In genomic region chr17:75697651-75698291, GRCh38 we compare ENCODE assay signal across 1 cellular context.
A peak's percentile ranks its signal among the peaks of the same experiment; 100 is the strongest.
TF ChIP-seq lines count a peak whose summit lies in the region.

No MANE protein-coding gene starts in this region.

TF ChIP-seq in HepG2, 621 proteins besides CTCF, POLR2A, EP300 and RAD21 (continued from another document):
- 0 out of 2 replicates have a peak, but pooled peaks have one; percentile 67 for TF ChIP-seq ZNF567 (CRISPR knock-in tag; IDR thresholded peaks at IDR 0.05; ENCODE audit: borderline replicate concordance)
- no peak for TF ChIP-seq SOX13 (IDR thresholded peaks at IDR 0.05)
- TF ChIP-seq SOX13 (CRISPR knock-in tag; conservative IDR thresholded peaks at IDR 0.05 in 1 of 2, IDR thresholded peaks at IDR 0.05 in 1 of 2): peak in 1 of 2 experiments; percentile 46; a peak in 1 of 4 replicates
- TF ChIP-seq ZNF432 (CRISPR knock-in tag; IDR thresholded peaks at IDR 0.05; ENCODE audit: borderline replicate concordance): no peak
- TF ChIP-seq ZNF737 (CRISPR knock-in tag; IDR thresholded peaks at IDR 0.05; ENCODE audit: borderline replicate concordance): no peak
- TF ChIP-seq, protein P1, sequence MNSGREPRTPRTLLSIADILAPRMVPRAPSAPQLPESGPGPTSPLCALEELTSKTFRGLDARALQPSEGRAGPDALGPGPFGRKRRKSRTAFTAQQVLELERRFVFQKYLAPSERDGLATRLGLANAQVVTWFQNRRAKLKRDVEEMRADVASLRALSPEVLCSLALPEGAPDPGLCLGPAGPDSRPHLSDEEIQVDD (CRISPR knock-in tag; IDR thresholded peaks at IDR 0.05; ENCODE audit: borderline replicate concordance): no peak
- TF ChIP-seq ZNF768 (CRISPR knock-in tag; IDR thresholded peaks at IDR 0.05): peak; percentile 55; the same call in 1 of the 2 replicates
- TF ChIP-seq MZF1 (CRISPR knock-in tag; IDR thresholded peaks at IDR 0.05; ENCODE audit: borderline replicate concordance): no peak
- TF ChIP-seq SIX4 (CRISPR knock-in tag; IDR thresholded peaks at IDR 0.05): 0 out of 2 replicates have a peak, but pooled peaks have one; percentile 34
- no peak for TF ChIP-seq CHCHD3 (CRISPR knock-in tag; IDR thresholded peaks at IDR 0.05)
- no peak for TF ChIP-seq NR2C2 (CRISPR knock-in tag; IDR thresholded peaks at IDR 0.05; ENCODE audit: borderline replicate concordance)
- no peak for TF ChIP-seq TERF1 (CRISPR knock-in tag; IDR thresholded peaks at IDR 0.05)
- TF ChIP-seq ATF2 (CRISPR knock-in tag; IDR thresholded peaks at IDR 0.05): 0 out of 2 replicates have a peak, but pooled peaks have one; percentile 41
- TF ChIP-seq PLRG1 (conservative IDR thresholded peaks at IDR 0.05): no peak
- 0 out of 2 replicates have a peak, but pooled peaks have one; percentile 42 for TF ChIP-seq MYNN (CRISPR knock-in tag; IDR thresholded peaks at IDR 0.05; ENCODE audit: low read depth)
- no peak for TF ChIP-seq ZNF75D (CRISPR knock-in tag; IDR thresholded peaks at IDR 0.05; ENCODE audit: borderline replicate concordance)
- TF ChIP-seq JUND (CRISPR knock-in tag; IDR thresholded peaks at IDR 0.05): no peak
- TF ChIP-seq ZNF407 (CRISPR knock-in tag; IDR thresholded peaks at IDR 0.05; ENCODE audit: not compliant biosample characterization): no peak
- TF ChIP-seq ZNF451 (CRISPR knock-in tag; IDR thresholded peaks at IDR 0.05): no peak
- TF ChIP-seq, protein P2, sequence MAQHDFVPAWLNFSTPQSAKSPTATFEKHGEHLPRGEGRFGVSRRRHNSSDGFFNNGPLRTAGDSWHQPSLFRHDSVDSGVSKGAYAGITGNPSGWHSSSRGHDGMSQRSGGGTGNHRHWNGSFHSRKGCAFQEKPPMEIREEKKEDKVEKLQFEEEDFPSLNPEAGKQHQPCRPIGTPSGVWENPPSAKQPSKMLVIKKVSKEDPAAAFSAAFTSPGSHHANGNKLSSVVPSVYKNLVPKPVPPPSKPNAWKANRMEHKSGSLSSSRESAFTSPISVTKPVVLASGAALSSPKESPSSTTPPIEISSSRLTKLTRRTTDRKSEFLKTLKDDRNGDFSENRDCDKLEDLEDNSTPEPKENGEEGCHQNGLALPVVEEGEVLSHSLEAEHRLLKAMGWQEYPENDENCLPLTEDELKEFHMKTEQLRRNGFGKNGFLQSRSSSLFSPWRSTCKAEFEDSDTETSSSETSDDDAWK (CRISPR knock-in tag; IDR thresholded peaks at IDR 0.05): no peak
- TF ChIP-seq PAWR (CRISPR knock-in tag; IDR thresholded peaks at IDR 0.05; ENCODE audit: borderline replicate concordance): no peak
- peak; percentile 21; the same call in 1 of the 2 replicates for TF ChIP-seq BCL6 (CRISPR knock-in tag; IDR thresholded peaks at IDR 0.05)
- TF ChIP-seq SOX5 (CRISPR knock-in tag; IDR thresholded peaks at IDR 0.05; ENCODE audit: borderline replicate concordance): peak; percentile 33; the same call in 1 of the 2 replicates
- TF ChIP-seq YEATS2 (CRISPR knock-in tag; IDR thresholded peaks at IDR 0.05; ENCODE audit: borderline replicate concordance): peak; percentile 25; the same call in 1 of the 2 replicates
- peak; percentile 74; the same call in 1 of the 2 replicates for TF ChIP-seq ZBTB4 (CRISPR knock-in tag; IDR thresholded peaks at IDR 0.05; ENCODE audit: borderline replicate concordance)
- TF ChIP-seq GABPA (IDR thresholded peaks at IDR 0.05; ENCODE audit: low read depth, low read length): no peak
- TF ChIP-seq GABPA (CRISPR knock-in tag; IDR thresholded peaks at IDR 0.05; ENCODE audit: low read depth): no peak
- TF ChIP-seq, protein P3, sequence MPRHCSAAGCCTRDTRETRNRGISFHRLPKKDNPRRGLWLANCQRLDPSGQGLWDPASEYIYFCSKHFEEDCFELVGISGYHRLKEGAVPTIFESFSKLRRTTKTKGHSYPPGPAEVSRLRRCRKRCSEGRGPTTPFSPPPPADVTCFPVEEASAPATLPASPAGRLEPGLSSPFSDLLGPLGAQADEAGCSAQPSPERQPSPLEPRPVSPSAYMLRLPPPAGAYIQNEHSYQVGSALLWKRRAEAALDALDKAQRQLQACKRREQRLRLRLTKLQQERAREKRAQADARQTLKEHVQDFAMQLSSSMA (CRISPR knock-in tag; IDR thresholded peaks at IDR 0.05): no peak
- peak; percentile 44; the same call in 1 of the 2 replicates for TF ChIP-seq MIER3 (CRISPR knock-in tag; IDR thresholded peaks at IDR 0.05; ENCODE audit: borderline replicate concordance)
- TF ChIP-seq FOSL1 (CRISPR knock-in tag; IDR thresholded peaks at IDR 0.05; ENCODE audit: borderline replicate concordance): no peak
- TF ChIP-seq SPEN (CRISPR knock-in tag; IDR thresholded peaks at IDR 0.05; ENCODE audit: low read depth): no peak
- TF ChIP-seq TFE3 (CRISPR knock-in tag; IDR thresholded peaks at IDR 0.05): no peak
- TF ChIP-seq, protein P4, sequence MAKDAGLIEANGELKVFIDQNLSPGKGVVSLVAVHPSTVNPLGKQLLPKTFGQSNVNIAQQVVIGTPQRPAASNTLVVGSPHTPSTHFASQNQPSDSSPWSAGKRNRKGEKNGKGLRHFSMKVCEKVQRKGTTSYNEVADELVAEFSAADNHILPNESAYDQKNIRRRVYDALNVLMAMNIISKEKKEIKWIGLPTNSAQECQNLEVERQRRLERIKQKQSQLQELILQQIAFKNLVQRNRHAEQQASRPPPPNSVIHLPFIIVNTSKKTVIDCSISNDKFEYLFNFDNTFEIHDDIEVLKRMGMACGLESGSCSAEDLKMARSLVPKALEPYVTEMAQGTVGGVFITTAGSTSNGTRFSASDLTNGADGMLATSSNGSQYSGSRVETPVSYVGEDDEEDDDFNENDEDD (CRISPR knock-in tag; IDR thresholded peaks at IDR 0.05; ENCODE audit: borderline replicate concordance): peak; percentile 34; the same call in 1 of the 2 replicates
